ENCODE assay signal across 8 cellular contexts in the genomic region with DNA sequence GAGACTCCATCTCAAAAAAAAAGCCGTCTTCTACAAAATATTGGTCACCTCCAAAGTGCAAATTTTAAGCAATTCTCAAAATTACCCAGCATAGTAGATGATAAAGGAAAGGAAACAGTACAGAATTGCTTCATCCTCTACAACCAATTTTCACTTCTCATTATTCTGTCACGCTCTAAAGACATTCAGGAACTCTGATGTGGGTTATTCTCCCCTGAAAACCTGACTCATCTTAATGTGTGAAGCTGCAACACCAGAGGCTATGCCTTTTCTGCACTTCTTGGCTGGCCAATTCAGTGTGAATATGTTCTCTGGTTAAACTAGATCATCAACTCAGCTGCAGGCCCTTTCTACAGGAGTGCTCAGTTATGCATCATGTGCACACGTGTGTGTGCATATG.
A peak's percentile ranks its signal among the peaks of the same experiment; 100 is the strongest.
DNase-seq lines count a peak whose midpoint lies in the region; ATAC-seq lines count a peak whose summit lies in the region.

No MANE protein-coding gene starts in this region.

- DNase-seq in activated gamma-delta T cell treated with Interleukin-2 at 50 U/mL for 16 hours, result peak; percentile 18
- no peak for DNase-seq in activated gamma-delta T cell (lab: John Stamatoyannopoulos, UW)
- DNase-seq in NOMO-1 (lab: John Stamatoyannopoulos, UW; ENCODE audit: unreplicated experiment in 2 of 2), result peak; percentile 84 to 97
- DNase-seq in glomerular visceral epithelial cell (ENCODE audit: extremely low spot score), result peak; percentile 85
- DNase-seq in hypothalamus (lab: John Stamatoyannopoulos, UW), result no peak
- DNase-seq in NCI-H2196 treated with DMSO at 0.1 percent for 48 hours (lab: John Stamatoyannopoulos, UW; ENCODE audit: unreplicated experiment), result no peak
- no peak for DNase-seq in NCI-H2227 (lab: John Stamatoyannopoulos, UW; ENCODE audit: unreplicated experiment)

- peak; percentile 94 for ATAC-seq in HG02759 (IDR thresholded peaks at IDR 0.05; ENCODE audit: unreplicated experiment)

Comparison
In these comparisons a context has a peak if more than half of its experiments do, and no peak if none do; other contexts are left out.
1. DNase-seq: peak in activated gamma-delta T cell treated with Interleukin-2 at 50 U/mL for 16 hours (single experiment), NOMO-1 (2 of 2) and glomerular visceral epithelial cell (single experiment); none in activated gamma-delta T cell (single experiment), hypothalamus (0 of 51), NCI-H2196 treated with DMSO at 0.1 percent for 48 hours (single experiment) and NCI-H2227 (single experiment).